9 cellular contexts compared by ENCODE assay signal in genomic region chr9:135971892-135972291, GRCh38. TPM values are rescaled to one million over a fixed set of nuclear protein-coding genes. Genes with fewer than 3 reads are reported as not detected.
DNase-seq lines count a peak whose midpoint lies in the region; ATAC-seq, FAIRE-seq and TF ChIP-seq lines count a peak whose summit lies in the region.
"Had no signal": no experiment of that assay in that cellular context is flagged by ENCODE, and none has a peak within 500 bp of the region (broad histone marks: within the 10 kb centered on the region; RNA-seq: fewer than 3 reads in every experiment).

No MANE protein-coding gene starts in this region.

- no peak overlapping the region for H3K9ac ChIP-seq in neuronal stem cell (ENCODE audit: low read depth, low read length, poor library complexity)

- H4K91ac ChIP-seq in neuronal stem cell (ENCODE audit: low read depth, low read length, poor library complexity): no peak overlapping the region

- no peak overlapping the region for H2BK5ac ChIP-seq in neuronal stem cell (ENCODE audit: low read length)

- H3K79me1 ChIP-seq in neuronal stem cell (ENCODE audit: low read depth, low read length): peaks cover 5% of the 10 kb centered on the region

- TF ChIP-seq POLR2A in GM12891 (IDR thresholded peaks at IDR 0.05; ENCODE audit: low read depth, low read length): no peak

- H3K4me2 ChIP-seq in neuronal stem cell (ENCODE audit: insufficient read depth, low read length, poor library complexity, severe bottlenecking): no peak overlapping the region

- no peak overlapping the region for H3K18ac ChIP-seq in neuronal stem cell (ENCODE audit: low read length)

- no peak overlapping the region for H2AK5ac ChIP-seq in neuronal stem cell (ENCODE audit: low read depth, low read length)

- ATAC-seq in GM21528 (IDR thresholded peaks at IDR 0.05; ENCODE audit: low FRiP score, unreplicated experiment): no peak
- no peak for ATAC-seq in GM19463 (IDR thresholded peaks at IDR 0.05; ENCODE audit: unreplicated experiment)

- H4K8ac ChIP-seq in neuronal stem cell (ENCODE audit: low read depth, low read length): no peak overlapping the region

- no peak for FAIRE-seq in GM12891 (lab: Jason Lieb, UNC)

- in situ Hi-C loops in T47D (cut with HindIII; ENCODE audit: low pct_unique_long_range_greater_than_20kb, low sequenced_read_pairs): no loop called here

- H2AFZ ChIP-seq in neuronal stem cell (ENCODE audit: low read length): no peak overlapping the region

- peaks cover 0 to 20% (median 3%) of the 10 kb centered on the region in 3 experiments for H3K27me3 ChIP-seq in neuronal stem cell (ENCODE audit: control insufficient read depth in 3 of 3, insufficient read depth in 3 of 3, low read depth in 1 of 3, low read length in 3 of 3)
- H3K27me3 ChIP-seq: dorsolateral prefrontal cortex had no signal

- H2BK120ac ChIP-seq in neuronal stem cell (ENCODE audit: low read depth, low read length): no peak overlapping the region

- no peak overlapping the region for H2BK12ac ChIP-seq in neuronal stem cell (ENCODE audit: low read length)

- peaks cover 7 to 16% of the 10 kb centered on the region in 2 donors for H3K4me1 ChIP-seq in neuronal stem cell (ENCODE audit: control insufficient read depth in 2 of 2, insufficient read depth in 1 of 2, low read depth in 1 of 2, low read length in 2 of 2)

- no peak overlapping the region for H3K4me3 ChIP-seq in neuronal stem cell (ENCODE audit: low read length in 2 of 2)
- H3K4me3 ChIP-seq: dorsolateral prefrontal cortex had no signal

- DNase-seq in GM12891 (ENCODE audit: insufficient read length, low spot score): peak; percentile 64
- DNase-seq in RPMI8226: peak; percentile 98
- DNase-seq in T47D (ENCODE audit: low read depth in 1 of 2, low spot score in 1 of 2): peak; percentile 89 to 95
- DNase-seq in neuronal stem cell (ENCODE audit: low spot score): peak; percentile 82
- no peak for DNase-seq in substantia nigra (lab: John Stamatoyannopoulos, UW)
- no peak for DNase-seq in activated CD4-positive, CD25-positive, alpha-beta regulatory T cell (lab: John Stamatoyannopoulos, UW)
- DNase-seq: dorsolateral prefrontal cortex had no signal

- H3K9me3 ChIP-seq in neuronal stem cell (replicated peaks in 1 of 2; ENCODE audit: control insufficient read depth in 2 of 2, insufficient read depth in 1 of 2, low read depth in 1 of 2, low read length in 2 of 2): peaks cover 0 to 3% of the 10 kb centered on the region in 2 donors

- no peak overlapping the region for H2BK15ac ChIP-seq in neuronal stem cell (ENCODE audit: low read length)

- H3K27ac ChIP-seq in neuronal stem cell (replicated peaks; ENCODE audit: low read length): no peak overlapping the region
- H3K27ac ChIP-seq in substantia nigra (ENCODE audit: low read depth, low read length, poor library complexity, severe bottlenecking): no peak overlapping the region
- H3K27ac ChIP-seq: dorsolateral prefrontal cortex had no signal

- peaks cover 0 to 3% of the 10 kb centered on the region in 2 donors for H3K36me3 ChIP-seq in neuronal stem cell (replicated peaks in 1 of 2; ENCODE audit: control insufficient read depth in 2 of 2, insufficient read depth in 2 of 2, low read length in 2 of 2)

- no peak overlapping the region for H3K14ac ChIP-seq in neuronal stem cell (ENCODE audit: low read length)

- no peak overlapping the region for H3K23ac ChIP-seq in neuronal stem cell (ENCODE audit: low read depth, low read length, poor library complexity)

- H3K4ac ChIP-seq in neuronal stem cell (ENCODE audit: low read length): no peak overlapping the region

- WGBS in neuronal stem cell (ENCODE audit: extremely low coverage in 2 of 2, insufficient read length in 2 of 2, insufficient replicate concordance in 1 of 2), 2 donors: no CpG with 5 or more reads among the region's 13 CpGs

TF ChIP-seq in GM12891, 5 proteins besides CTCF, POLR2A, EP300 and RAD21:
- TF ChIP-seq TAF1 (IDR thresholded peaks at IDR 0.05; ENCODE audit: low read depth, low read length) (no peak), POU2F2 (IDR thresholded peaks at IDR 0.05; ENCODE audit: low read depth, low read length) (no peak), POLR2AphosphoS5 (IDR thresholded peaks at IDR 0.05; ENCODE audit: low read depth, low read length) (no peak), SPI1 (IDR thresholded peaks at IDR 0.05; ENCODE audit: low read depth, low read length) (no peak), PAX5 (IDR thresholded peaks at IDR 0.05; ENCODE audit: insufficient read depth, low read length, severe bottlenecking) (no peak)
TF ChIP-seq in GM12891: peak in this region for 0.

RNA-seq across cellular contexts. Expression of gene UBAC1, which starts 10.7 kb away (rescaled TPM):
- 25.6 TPM for polyA plus RNA-seq in GM12891 (2012; ENCODE audit: low read depth, missing spikeins)
- polyA plus RNA-seq in neuronal stem cell (2013, experiment 1 of 2): 44.5 TPM
- polyA plus RNA-seq in neuronal stem cell (2013, experiment 2 of 2): 42.3 TPM

Comparison
In these comparisons a context has a peak if more than half of its experiments do, and no peak if none do; other contexts are left out.
1. DNase-seq: peak in GM12891 (single experiment), RPMI8226 (single experiment), T47D (2 of 2) and neuronal stem cell (single experiment); none in substantia nigra (0 of 49) and activated CD4-positive, CD25-positive, alpha-beta regulatory T cell (0 of 4).